In the genomic region with DNA sequence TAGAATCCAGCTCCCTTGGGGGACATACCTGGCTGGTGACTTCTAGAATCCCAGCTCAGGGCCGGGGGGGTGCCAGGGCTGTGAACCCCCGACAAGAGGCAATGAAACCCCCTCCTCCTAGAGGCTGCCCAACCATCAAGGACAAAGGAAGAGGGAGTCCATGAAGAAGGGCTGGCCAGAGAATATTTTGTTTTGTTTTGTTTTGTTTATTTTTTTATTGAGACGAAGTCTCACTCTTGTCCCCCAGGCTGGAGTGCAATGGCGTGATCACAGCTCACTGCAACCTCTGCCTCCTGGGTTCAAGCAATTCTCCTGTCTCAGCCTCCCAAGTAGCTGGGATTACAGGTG, we compare ENCODE assay signal across 8 cellular contexts. TPM values are rescaled to one million over a fixed set of nuclear protein-coding genes. Genes with fewer than 3 reads are reported as not detected.
DNase-seq lines count a peak whose midpoint lies in the region; ATAC-seq and TF ChIP-seq lines count a peak whose summit lies in the region.
"Not testable (repeated sequence)": the region's sequence is repeated elsewhere in the genome, so short reads cannot be mapped to it uniquely, and the experiment has no call there.

No MANE protein-coding gene starts in this region.

- not testable (repeated sequence) for TF ChIP-seq CTCF in C4-2B (conservative IDR thresholded peaks at IDR 0.05); Panc1 (IDR thresholded peaks at IDR 0.05); brain (conservative IDR thresholded peaks at IDR 0.05); hepatocyte (IDR thresholded peaks at IDR 0.05; ENCODE audit: poor library complexity); osteoblast (IDR thresholded peaks at IDR 0.05; ENCODE audit: extremely low read depth, low read depth, low read length); type B pancreatic cell (conservative IDR thresholded peaks at IDR 0.05)

- H3K4me2 ChIP-seq in hepatocyte (peak overlapping the region; percentile 93), osteoblast (ENCODE audit: insufficient read depth, low read length) (peak overlapping the region; percentile 18)

- ATAC-seq in Panc1; activated T-cell treated with anti-CD3 and anti-CD28 coated beads, Interleukin-2, amount 50 U/mL, for 72 hours (replicated peaks in 1 of 2): not testable (repeated sequence)

- CTCF ChIA-PET in Panc1 (lab: Charles Lee): interaction anchor here (1.0 to 1.1 kb wide), 2 partner anchors 12 to 14 kb away, joined by 3 read pairs; no protein-coding TSS in a partner anchor

- peak overlapping the region; percentile 97 for H3K27ac ChIP-seq in C4-2B
- H3K27ac ChIP-seq in HUES6 (ENCODE audit: low read depth, low read length); osteoblast (ENCODE audit: low read depth, low read length): not testable (repeated sequence)
- H3K27ac ChIP-seq in Panc1 (ENCODE audit: low read length): peak overlapping the region; percentile 80
- H3K27ac ChIP-seq in hepatocyte: peak overlapping the region; percentile 98

- H3K27me3 ChIP-seq in HUES6 (ENCODE audit: control insufficient read depth, insufficient read depth, low read length); Panc1 (ENCODE audit: control insufficient read depth, insufficient read depth, low read length); hepatocyte; osteoblast (ENCODE audit: insufficient read depth, low read length): not testable (repeated sequence)

- POLR2A ChIA-PET in Panc1 (lab: Charles Lee): interaction anchor here (0.6 kb wide), 1 partner anchor 283 kb away, joined by 3 read pairs; no protein-coding TSS in a partner anchor

- DNase-seq in Panc1 (ENCODE audit: low read depth, low spot score); activated T-cell treated with anti-CD3 and anti-CD28 coated beads, Interleukin-2, amount 50 U/mL, for 72 hours; hepatocyte (ENCODE audit: low spot score); type B pancreatic cell (ENCODE audit: extremely low spot score, unreplicated experiment): not testable (repeated sequence)
- peak; percentile 48 for DNase-seq in osteoblast (ENCODE audit: insufficient read length, low spot score, missing footprints)

- not testable (repeated sequence) for H3K27me3 Mint-ChIP-seq in activated T-cell treated with anti-CD3 and anti-CD28 coated beads, Interleukin-2, amount 50 U/mL, for 72 hours (ENCODE audit: low read depth); brain; type B pancreatic cell

- not testable (repeated sequence) for H3K9me3 ChIP-seq in HUES6 (ENCODE audit: control insufficient read depth, insufficient read depth, low read depth, low read length); Panc1 (ENCODE audit: control insufficient read depth, insufficient read depth, low read depth, low read length); hepatocyte (ENCODE audit: low read depth); osteoblast (ENCODE audit: low read depth, low read length)

- H2AFZ ChIP-seq in hepatocyte; osteoblast (ENCODE audit: low read length): not testable (repeated sequence)

- not testable (repeated sequence) for BruUV-seq in Panc1 (replicated peaks; lab: Mats Ljungman, UMichigan)

- peak overlapping the region; percentile 90 to 92 for H3K4me3 Mint-ChIP-seq in activated T-cell treated with anti-CD3 and anti-CD28 coated beads, Interleukin-2, amount 50 U/mL, for 72 hours
- peak overlapping the region in 2 of 5 experiments; percentile 61 to 70 for H3K4me3 Mint-ChIP-seq in brain
- not testable (repeated sequence) for H3K4me3 Mint-ChIP-seq in type B pancreatic cell

- in situ Hi-C loops in Panc1 (cut with HindIII; ENCODE audit: low pct_unique_long_range_greater_than_20kb, low sequenced_read_pairs): loop anchor here (25.0 kb wide), 2 partner anchors 132 to 207 kb away; partner anchors contain the start of genes CBX2 and CBX8

- H4K20me1 ChIP-seq in hepatocyte (ENCODE audit: insufficient read depth, poor library complexity, severe bottlenecking): not testable (repeated sequence)
- H4K20me1 ChIP-seq in osteoblast (ENCODE audit: insufficient read depth, low read length): peaks cover 14% of the 10 kb centered on the region

- H3K4me1 Mint-ChIP-seq in activated T-cell treated with anti-CD3 and anti-CD28 coated beads, Interleukin-2, amount 50 U/mL, for 72 hours (ENCODE audit: low read depth): peaks cover 65% of the 10 kb centered on the region
- H3K4me1 Mint-ChIP-seq in brain (peaks cover 50% of the 10 kb centered on the region), type B pancreatic cell (ENCODE audit: unreplicated experiment) (peaks cover 43% of the 10 kb centered on the region)

- not testable (repeated sequence) for H3K36me3 ChIP-seq in HUES6 (ENCODE audit: control insufficient read depth, insufficient read depth, low read length); Panc1 (ENCODE audit: control insufficient read depth, insufficient read depth, low read length); hepatocyte (replicated peaks; ENCODE audit: insufficient read depth, low read depth); osteoblast (ENCODE audit: insufficient read depth, low read length)

- H3K36me3 Mint-ChIP-seq in activated T-cell treated with anti-CD3 and anti-CD28 coated beads, Interleukin-2, amount 50 U/mL, for 72 hours (ENCODE audit: insufficient read depth in 2 of 2): peaks cover 3 to 10% of the 10 kb centered on the region in 2 donors
- peaks cover 20% of the 10 kb centered on the region for H3K36me3 Mint-ChIP-seq in brain
- H3K36me3 Mint-ChIP-seq in type B pancreatic cell: not testable (repeated sequence)

- H3K9me2 ChIP-seq in hepatocyte (replicated peaks; ENCODE audit: insufficient read depth): not testable (repeated sequence)

- 64% methylated on average over 4 of the region's 4 CpGs for WGBS in hepatocyte (ENCODE audit: low lambda C conversion rate, missing lambda C conversion rate)

- not testable (repeated sequence) for H3K4me3 ChIP-seq in HUES6 (ENCODE audit: low read depth, low read length); Panc1 (ENCODE audit: low read depth in 2 of 2, low read length in 2 of 2); hepatocyte; osteoblast (ENCODE audit: insufficient read depth, low read length)

- H3K4me1 ChIP-seq in HUES6 (ENCODE audit: control insufficient read depth, insufficient read depth, low read length): peaks cover 35% of the 10 kb centered on the region
- peaks cover 52% of the 10 kb centered on the region for H3K4me1 ChIP-seq in Panc1 (ENCODE audit: control insufficient read depth, insufficient read depth, low read length)
- peaks cover 56% of the 10 kb centered on the region for H3K4me1 ChIP-seq in hepatocyte (ENCODE audit: insufficient read depth)
- H3K4me1 ChIP-seq in osteoblast (ENCODE audit: insufficient read depth, low read length): peaks cover 18% of the 10 kb centered on the region

- peak overlapping the region; percentile 47 for H3K9ac ChIP-seq in HUES6 (ENCODE audit: low read length)

- not testable (repeated sequence) for H3K9me3 Mint-ChIP-seq in activated T-cell treated with anti-CD3 and anti-CD28 coated beads, Interleukin-2, amount 50 U/mL, for 72 hours; brain; type B pancreatic cell

- intact Hi-C loops in Panc1 (cut with micrococcal nuclease; ENCODE audit: unreplicated experiment): loop anchor here (5.0 kb wide), 2 partner anchors 187 to 202 kb away; no protein-coding TSS in a partner anchor

- peak overlapping the region; percentile 26 for H3K27ac Mint-ChIP-seq in activated T-cell treated with anti-CD3 and anti-CD28 coated beads, Interleukin-2, amount 50 U/mL, for 72 hours
- H3K27ac Mint-ChIP-seq in brain (peak overlapping the region in 3 of 5 experiments; percentile 90 to 95 (median 94)), type B pancreatic cell (peak overlapping the region; percentile 88)

- H3K79me2 ChIP-seq in hepatocyte: peaks cover 32% of the 10 kb centered on the region
- H3K79me2 ChIP-seq in osteoblast (ENCODE audit: insufficient read depth, low read length): not testable (repeated sequence)

RNA-seq across cellular contexts. Expression of gene TBC1D16, which starts 41.5 kb away (rescaled TPM):
- total RNA-seq in Panc1 (2021; ENCODE audit: unreplicated experiment): 41.6 TPM
- 49.2 TPM for polyA plus RNA-seq in Panc1 (2012; ENCODE audit: insufficient read length)
- total RNA-seq in activated T-cell treated with anti-CD3 and anti-CD28 coated beads, Interleukin-2, amount 50 U/mL, for 72 hours: 10 to 100 TPM; 15.8 to 32.8 TPM
- 60.6 TPM for polyA plus RNA-seq in brain (ENCODE audit: insufficient read depth, low read depth, low replicate concordance)
- total RNA-seq in hepatocyte: 28.8 and 38.1 TPM in 2 replicates
- 19.5 and 24.5 TPM in 2 replicates for polyA plus RNA-seq in hepatocyte
- total RNA-seq in osteoblast: 63.1 and 68.8 TPM in 2 replicates
- 35.5 and 71.9 TPM in 2 replicates for total RNA-seq in type B pancreatic cell (ENCODE audit: low replicate concordance)

RNA-seq across cellular contexts. Expression of gene CCDC40, which starts 42.2 kb away (rescaled TPM):
- 18.0 TPM for total RNA-seq in Panc1 (2021; ENCODE audit: unreplicated experiment)
- 21.4 TPM for polyA plus RNA-seq in Panc1 (2012; ENCODE audit: insufficient read length)
- 1 to 10 TPM in 1 of 2 donors, under 1 TPM in 1; 0.53 to 1.3 TPM for total RNA-seq in activated T-cell treated with anti-CD3 and anti-CD28 coated beads, Interleukin-2, amount 50 U/mL, for 72 hours
- 10.0 TPM for polyA plus RNA-seq in brain (ENCODE audit: insufficient read depth, low read depth, low replicate concordance)
- total RNA-seq in hepatocyte: 2.2 and 3.0 TPM in 2 replicates
- polyA plus RNA-seq in hepatocyte: 4.7 and 7.6 TPM in 2 replicates
- total RNA-seq in osteoblast: 8.3 and 11.8 TPM in 2 replicates
- total RNA-seq in type B pancreatic cell (ENCODE audit: low replicate concordance): 8.5 and 29.6 TPM in 2 replicates

Comparison
In these comparisons a context has a peak if more than half of its experiments do, and no peak if none do; other contexts are left out.
1. H3K27ac Mint-ChIP-seq: peak in every context shown above with its lines; median percentile 94 in brain; 88 in type B pancreatic cell; 26 in activated T-cell treated with anti-CD3 and anti-CD28 coated beads, Interleukin-2, amount 50 U/mL, for 72 hours.